8 cellular contexts compared by ENCODE assay signal in genomic region chr1:214637722-214638473, GRCh38. TPM values are rescaled to one million over a fixed set of nuclear protein-coding genes. Genes with fewer than 3 reads are reported as not detected.
DNase-seq lines count a peak whose midpoint lies in the region; ATAC-seq and TF ChIP-seq lines count a peak whose summit lies in the region.

No MANE protein-coding gene starts in this region.

- no peaks in the 10 kb centered on the region; the same call in 1 of the 2 replicates for H3K4me1 ChIP-seq in PC-9 (replicated peaks; ENCODE audit: insufficient read depth)

- POLR2A ChIA-PET in PC-9 (lab: Charles Lee; ENCODE audit: unreplicated experiment), result no interaction called here

- no peaks in the 10 kb centered on the region for H3K9me3 ChIP-seq in PC-9 (ENCODE audit: insufficient read depth, low read depth)

- H3K9me2 ChIP-seq in PC-9 (ENCODE audit: insufficient read depth), result no peaks in the 10 kb centered on the region

- ATAC-seq in HG02852 (IDR thresholded peaks at IDR 0.05; ENCODE audit: unreplicated experiment), result peak; percentile 85

- H4K20me1 ChIP-seq in PC-9 (ENCODE audit: insufficient read depth), result no peaks in the 10 kb centered on the region

- no TSS peak for BruUV-seq in PC-9 (replicated peaks; lab: Mats Ljungman, UMichigan)

- CTCF ChIA-PET in PC-9 (lab: Charles Lee), result interaction anchor here (0.5 to 0.6 kb wide), 3 partner anchors 10 to 377 kb away, joined by 3 to 13 read pairs (median 5); no protein-coding TSS in a partner anchor

- no peaks in the 10 kb centered on the region for H3K27me3 ChIP-seq in PC-9 (ENCODE audit: insufficient read depth, low read depth)

- peaks cover 10% of the 10 kb centered on the region; the same call in 1 of the 2 replicates for H3F3A ChIP-seq in PC-9 (ENCODE audit: insufficient read depth, low read depth)

- DNase-seq in AG09309 (ENCODE audit: low read depth) (no peak), EL (peak; percentile 56), PC-9 (peak in 1 of 2 experiments; percentile 9), cerebellar cortex (ENCODE audit: low spot score) (peak; percentile 68), middle frontal gyrus (ENCODE audit: extremely low spot score, low spot score) (peak; percentile 12), anterior cingulate cortex (lab: John Stamatoyannopoulos, UW) (no peak), NCI-H1092 (lab: John Stamatoyannopoulos, UW) (no peak)

- H3K4me3 ChIP-seq in AG09309 (ENCODE audit: control insufficient read depth, low read depth, low read length) (no peak overlapping the region), PC-9 (no peak overlapping the region)

- intact Hi-C loops in PC-9 (cut with micrococcal nuclease; ENCODE audit: unreplicated experiment), result loop anchor here (1.0 kb wide), 1 partner anchor 305 kb away; no protein-coding TSS in a partner anchor

- TF ChIP-seq CTCF in AG09309 (IDR thresholded peaks at IDR 0.05; ENCODE audit: control insufficient read depth, insufficient read depth, low read depth, low read length, missing control alignments) (peak; percentile 85), PC-9 (conservative IDR thresholded peaks at IDR 0.05) (peak; percentile 78)

- H3K36me3 ChIP-seq in PC-9 (ENCODE audit: low read depth), result peaks cover 39% of the 10 kb centered on the region; the same call in 1 of the 2 replicates

- H3K4me2 ChIP-seq in PC-9, result no peak overlapping the region

- H3K27ac ChIP-seq in PC-9, result no peak overlapping the region

- H3K79me2 ChIP-seq in PC-9 (ENCODE audit: low read depth), result no peaks in the 10 kb centered on the region

- H2AFZ ChIP-seq in PC-9, result no peak overlapping the region

RNA-seq across cellular contexts. Expression of gene CENPF, which starts 34.9 kb away (rescaled TPM):
- total RNA-seq in PC-9 (2021), result 102 and 156 TPM in 2 replicates

Comparison
In these comparisons a context has a peak if more than half of its experiments do, and no peak if none do; other contexts are left out.
1. DNase-seq: peak in EL (single experiment), cerebellar cortex (single experiment) and middle frontal gyrus (single experiment); none in AG09309 (single experiment), anterior cingulate cortex (0 of 58) and NCI-H1092 (single experiment).